16 cellular contexts compared by ENCODE assay signal in the genomic region with DNA sequence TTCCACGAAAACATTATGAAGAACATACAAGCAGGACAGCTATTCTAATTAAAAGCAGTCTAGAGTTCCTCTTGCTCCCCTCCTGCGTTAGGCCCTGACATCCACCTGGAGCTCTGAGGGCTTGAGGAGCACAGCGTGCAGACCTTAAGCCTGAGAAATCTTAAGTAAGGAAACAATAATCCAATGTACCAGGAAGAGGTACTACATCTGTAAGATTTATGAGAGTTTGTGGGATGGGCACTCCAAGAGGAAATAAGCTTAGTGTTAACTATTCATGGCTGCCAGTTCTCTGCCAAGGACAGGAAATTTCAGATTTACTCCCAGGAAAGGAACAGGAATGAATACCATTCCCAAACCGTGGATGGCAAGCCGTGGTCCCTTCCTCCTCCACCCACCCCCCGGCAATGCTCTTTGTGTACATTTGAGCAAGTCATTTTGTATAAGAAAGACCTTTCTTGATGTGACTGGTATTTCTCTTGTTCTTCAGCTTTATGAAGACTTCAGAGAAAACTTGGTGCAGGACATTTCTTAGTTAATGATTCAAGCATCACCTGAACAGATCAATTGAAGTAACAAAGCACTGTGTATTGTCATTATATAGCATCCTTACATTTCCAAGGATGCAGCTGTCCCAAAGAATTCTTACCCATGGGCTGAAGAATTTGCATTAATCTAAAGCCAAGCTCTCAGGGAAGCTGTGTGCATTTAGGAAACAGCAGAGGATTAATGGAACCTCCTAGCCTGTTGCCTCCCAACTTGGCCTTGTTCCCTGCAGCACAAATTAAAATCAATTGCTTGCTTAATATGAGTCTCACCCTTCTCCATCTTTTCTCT. TPM values are rescaled to one million over a fixed set of nuclear protein-coding genes. Genes with fewer than 3 reads are reported as not detected.
DNase-seq lines count a peak whose midpoint lies in the region; ATAC-seq and TF ChIP-seq lines count a peak whose summit lies in the region.
"Had no signal": no experiment of that assay in that cellular context is flagged by ENCODE, and none has a peak within 500 bp of the region (broad histone marks: within the 10 kb centered on the region; RNA-seq: fewer than 3 reads in every experiment).

No MANE protein-coding gene starts in this region.

- H3K27ac Mint-ChIP-seq in Calu3 (ENCODE audit: unreplicated experiment) = peak overlapping the region; percentile 56
- H3K27ac Mint-ChIP-seq in WTC11 = peak overlapping the region; percentile 91
- H3K27ac Mint-ChIP-seq: IgD-negative memory B cell had no signal

- no peaks in the 10 kb centered on the region for H3K27me3 ChIP-seq in iPS-20b (ENCODE audit: insufficient read depth, low read length)
- no peaks in the 10 kb centered on the region for H3K27me3 ChIP-seq in psoas muscle (ENCODE audit: insufficient read depth in 3 of 3, low read length in 2 of 3)
- H3K27me3 ChIP-seq in aorta (ENCODE audit: control insufficient read depth in 1 of 2, insufficient read depth in 2 of 2, low read length in 1 of 2) = no peaks in the 10 kb centered on the region
- H3K27me3 ChIP-seq: spleen had no signal

- H3K4me1 ChIP-seq in iPS-20b (ENCODE audit: insufficient read depth, low read length) (peaks cover 27% of the 10 kb centered on the region), psoas muscle (peaks cover 19% of the 10 kb centered on the region), aorta (ENCODE audit: control insufficient read depth in 1 of 2, insufficient read depth in 2 of 2, low read length in 2 of 2) (no peaks in the 10 kb centered on the region)

- no TSS peak for BruUV-seq in Calu3 (replicated peaks; lab: Mats Ljungman, UMichigan)

- ATAC-seq in WTC11 (peak; percentile 78), psoas muscle (no peak), GM19328 (IDR thresholded peaks at IDR 0.05; ENCODE audit: unreplicated experiment) (no peak), aorta (ENCODE audit: low FRiP score) (no peak)

- peaks cover 55% of the 10 kb centered on the region for H3K4me1 Mint-ChIP-seq in Calu3 (ENCODE audit: low read depth, unreplicated experiment)
- peaks cover 42% of the 10 kb centered on the region for H3K4me1 Mint-ChIP-seq in WTC11

- H3K36me3 Mint-ChIP-seq in Calu3 (ENCODE audit: insufficient read depth, unreplicated experiment) (peaks cover 24% of the 10 kb centered on the region), WTC11 (peaks cover 5% of the 10 kb centered on the region)
- H3K36me3 Mint-ChIP-seq: IgD-negative memory B cell had no signal

- H3K36me3 ChIP-seq in iPS-20b (ENCODE audit: insufficient read depth, low read depth, low read length) = no peaks in the 10 kb centered on the region
- no peaks in the 10 kb centered on the region for H3K36me3 ChIP-seq in psoas muscle (ENCODE audit: insufficient read depth in 1 of 2, low read depth in 1 of 2)
- H3K36me3 ChIP-seq in aorta (ENCODE audit: control insufficient read depth in 1 of 2, insufficient read depth in 2 of 2, low read length in 1 of 2) = peaks cover 0 to 2% of the 10 kb centered on the region in 2 donors
- H3K36me3 ChIP-seq: spleen had no signal

- CTCF ChIA-PET in Calu3 (lab: Charles Lee) (interaction anchor here (0.7 to 2.0 kb wide), 4 partner anchors 13 to 52 kb away, joined by 3 to 6 read pairs (median 6); a partner anchor contains a TSS), WTC11 (lab: Charles Lee) (interaction anchor here (1.0 to 4.4 kb wide), 6 partner anchors 12 to 107 kb away, joined by 3 to 24 read pairs (median 12); no protein-coding TSS in a partner anchor)

- H3K4me3 Mint-ChIP-seq in Calu3 (ENCODE audit: low read depth, unreplicated experiment) (no peak overlapping the region), WTC11 (no peak overlapping the region)
- H3K4me3 Mint-ChIP-seq: IgD-negative memory B cell had no signal

- H3K27me3 Mint-ChIP-seq in Calu3 (ENCODE audit: unreplicated experiment) = no peaks in the 10 kb centered on the region
- no peaks in the 10 kb centered on the region for H3K27me3 Mint-ChIP-seq in WTC11 (ENCODE audit: low read depth)

- intact Hi-C loops in Calu3 (cut with micrococcal nuclease; ENCODE audit: unreplicated experiment) = loop anchor here (2.0 kb wide), 1 partner anchor 15 kb away; no protein-coding TSS in a partner anchor
- intact Hi-C loops in psoas muscle (cut with DNase I) = no loop called here
- intact Hi-C loops in aorta (cut with DNase I) = no loop called here

- TF ChIP-seq CTCF in Calu3 (IDR thresholded peaks at IDR 0.05; ENCODE audit: unreplicated experiment) = no peak
- TF ChIP-seq CTCF in WTC11 (IDR thresholded peaks at IDR 0.05) = no peak
- TF ChIP-seq CTCF in psoas muscle (IDR thresholded peaks at IDR 0.05) = no peak

- H3K9me3 Mint-ChIP-seq in Calu3 (ENCODE audit: low read depth, unreplicated experiment) = no peaks in the 10 kb centered on the region
- H3K9me3 Mint-ChIP-seq in WTC11 = no peaks in the 10 kb centered on the region; the same call in 1 of the 2 replicates
- H3K9me3 Mint-ChIP-seq: IgD-negative memory B cell had no signal

- H3K27ac ChIP-seq in iPS-20b (ENCODE audit: low read length) (peak overlapping the region; percentile 32), psoas muscle (peak overlapping the region; percentile 31), aorta (ENCODE audit: low read depth in 1 of 2, low read length in 2 of 2) (no peak overlapping the region)

- DNase-seq in Calu3 (no peak), WTC11 (ENCODE audit: low spot score) (no peak), psoas muscle (no peak), DMS 273 (lab: John Stamatoyannopoulos, UW; ENCODE audit: unreplicated experiment) (no peak), aorta (no peak), DMS114 treated with DMSO at 0.1 percent for 48 hours (lab: John Stamatoyannopoulos, UW; ENCODE audit: unreplicated experiment) (no peak)
- DNase-seq: activated naive CD4-positive, alpha-beta T cell; AML-193; glutamatergic neuron; NCI-H1105; spleen; substantia nigra had no signal

- WGBS in psoas muscle, 3 donors = 50 to 67% (median 61%) methylated on average over 6 of the region's 6 CpGs
- WGBS in aorta, 2 donors = 54 to 70% methylated on average over 6 of the region's 6 CpGs

- POLR2A ChIA-PET in WTC11 (lab: Charles Lee) = interaction anchor here (0.6 to 0.7 kb wide), 2 partner anchors 20 to 90 kb away, joined by 3 read pairs; no protein-coding TSS in a partner anchor

- H3K9ac ChIP-seq in iPS-20b (ENCODE audit: low read depth, low read length) = peak overlapping the region; percentile 55

- H3K9me3 ChIP-seq in iPS-20b (ENCODE audit: insufficient read depth, low read depth, low read length) (no peaks in the 10 kb centered on the region), psoas muscle (no peaks in the 10 kb centered on the region), aorta (ENCODE audit: control insufficient read depth, low read length) (no peaks in the 10 kb centered on the region)
- H3K9me3 ChIP-seq: spleen had no signal

- H3K4me3 ChIP-seq in iPS-20b (ENCODE audit: low read length) (peak overlapping the region; percentile 1; the same call in 1 of the 2 replicates), psoas muscle (no peak overlapping the region), aorta (ENCODE audit: low read length in 2 of 2) (no peak overlapping the region)
- H3K4me3 ChIP-seq: lung, spleen had no signal

TF ChIP-seq in WTC11, 78 proteins besides CTCF, POLR2A, EP300 and RAD21:
- no peak for TF ChIP-seq ZNF317 (CRISPR knock-in tag; IDR thresholded peaks at IDR 0.05; ENCODE audit: borderline replicate concordance, low read depth)
- no peak for TF ChIP-seq JAZF1 (CRISPR knock-in tag; IDR thresholded peaks at IDR 0.05)
- no peak for TF ChIP-seq RORB (CRISPR knock-in tag; IDR thresholded peaks at IDR 0.05)

RNA-seq across cellular contexts. Expression of a gene that starts 28.7 kb away (rescaled TPM):
- total RNA-seq in Calu3 (2022) (52.6 and 86.8 TPM in 2 replicates), WTC11 (2021) (4.7 to 5.9 TPM (median 4.7 TPM) in 3 replicates), psoas muscle (1 to 10 TPM in 1 of 4 donors, under 1 TPM in 3; 0.75 to 2.1 (median 0.87) TPM), aorta (10 to 100 TPM in 1 of 2 donors, 1 to 10 TPM in 1; 3.9 to 10.9 TPM)
- polyA plus RNA-seq in psoas muscle (1 to 10 TPM in 1 of 3 donors, under 1 TPM in 2; 0.65 to 1.3 (median 0.96) TPM), aorta (10 to 100 TPM; 15.4 to 37.1 TPM)

Comparison
In these comparisons a context has a peak if more than half of its experiments do, and no peak if none do; other contexts are left out.
1. H3K27ac ChIP-seq: peak in iPS-20b (single experiment) and psoas muscle (single experiment); none in aorta (0 of 2).